In the genomic region with DNA sequence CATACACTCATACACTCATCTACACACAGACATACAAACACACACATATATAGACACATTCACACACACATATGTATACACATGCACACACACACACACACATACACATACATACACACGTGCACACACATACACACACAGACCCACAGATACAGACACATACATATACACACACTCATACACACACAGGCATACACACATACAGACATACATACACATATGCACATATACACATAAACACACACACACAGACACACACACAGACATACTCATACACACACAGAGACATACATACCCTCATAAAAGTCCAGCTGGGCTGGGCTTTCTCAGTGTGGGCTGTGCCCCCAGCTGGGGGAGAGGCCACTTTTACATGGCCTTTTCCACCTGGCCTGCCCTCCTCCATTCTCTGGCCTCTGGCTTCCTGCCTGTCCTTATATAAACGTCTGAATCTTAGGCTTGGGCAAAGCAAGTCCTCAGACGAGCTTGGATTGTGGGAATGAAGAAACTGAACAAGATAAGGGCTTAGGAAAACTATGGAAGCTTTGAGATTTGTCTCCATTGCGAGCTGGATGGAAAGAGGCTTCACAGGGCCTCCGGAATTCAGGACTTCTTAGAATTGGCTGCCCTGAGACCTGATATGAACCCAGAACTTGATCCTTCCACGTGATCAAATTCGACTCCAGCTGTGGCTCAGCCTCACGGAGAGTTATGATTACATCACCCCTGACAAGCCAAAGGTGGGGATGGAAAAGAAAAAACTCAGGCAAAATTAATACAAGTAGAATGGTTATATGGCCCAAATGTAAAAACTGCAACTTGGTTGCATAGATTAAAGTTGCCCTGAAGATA, we compare ENCODE assay signal across 1 cellular context.
TF ChIP-seq lines count a peak whose summit lies in the region.

No MANE protein-coding gene starts in this region.

TF ChIP-seq in SK-N-SH treated with all-trans-retinoic acid at 6 μM for 48 hours, 23 proteins besides CTCF, POLR2A, EP300 and RAD21 (continued from another document):
- TF ChIP-seq, protein P1, sequence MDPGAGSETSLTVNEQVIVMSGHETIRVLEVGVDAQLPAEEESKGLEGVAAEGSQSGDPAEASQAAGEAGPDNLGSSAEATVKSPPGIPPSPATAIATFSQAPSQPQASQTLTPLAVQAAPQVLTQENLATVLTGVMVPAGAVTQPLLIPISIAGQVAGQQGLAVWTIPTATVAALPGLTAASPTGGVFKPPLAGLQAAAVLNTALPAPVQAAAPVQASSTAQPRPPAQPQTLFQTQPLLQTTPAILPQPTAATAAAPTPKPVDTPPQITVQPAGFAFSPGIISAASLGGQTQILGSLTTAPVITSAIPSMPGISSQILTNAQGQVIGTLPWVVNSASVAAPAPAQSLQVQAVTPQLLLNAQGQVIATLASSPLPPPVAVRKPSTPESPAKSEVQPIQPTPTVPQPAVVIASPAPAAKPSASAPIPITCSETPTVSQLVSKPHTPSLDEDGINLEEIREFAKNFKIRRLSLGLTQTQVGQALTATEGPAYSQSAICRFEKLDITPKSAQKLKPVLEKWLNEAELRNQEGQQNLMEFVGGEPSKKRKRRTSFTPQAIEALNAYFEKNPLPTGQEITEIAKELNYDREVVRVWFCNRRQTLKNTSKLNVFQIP (CRISPR knock-in tag; IDR thresholded peaks at IDR 0.05; ENCODE audit: borderline replicate concordance, low read depth) = no peak
- TF ChIP-seq ZC3H10 (CRISPR knock-in tag; IDR thresholded peaks at IDR 0.05) = no peak
- no peak for TF ChIP-seq BACH2 (CRISPR knock-in tag; IDR thresholded peaks at IDR 0.05; ENCODE audit: borderline replicate concordance)
- TF ChIP-seq, protein P2, sequence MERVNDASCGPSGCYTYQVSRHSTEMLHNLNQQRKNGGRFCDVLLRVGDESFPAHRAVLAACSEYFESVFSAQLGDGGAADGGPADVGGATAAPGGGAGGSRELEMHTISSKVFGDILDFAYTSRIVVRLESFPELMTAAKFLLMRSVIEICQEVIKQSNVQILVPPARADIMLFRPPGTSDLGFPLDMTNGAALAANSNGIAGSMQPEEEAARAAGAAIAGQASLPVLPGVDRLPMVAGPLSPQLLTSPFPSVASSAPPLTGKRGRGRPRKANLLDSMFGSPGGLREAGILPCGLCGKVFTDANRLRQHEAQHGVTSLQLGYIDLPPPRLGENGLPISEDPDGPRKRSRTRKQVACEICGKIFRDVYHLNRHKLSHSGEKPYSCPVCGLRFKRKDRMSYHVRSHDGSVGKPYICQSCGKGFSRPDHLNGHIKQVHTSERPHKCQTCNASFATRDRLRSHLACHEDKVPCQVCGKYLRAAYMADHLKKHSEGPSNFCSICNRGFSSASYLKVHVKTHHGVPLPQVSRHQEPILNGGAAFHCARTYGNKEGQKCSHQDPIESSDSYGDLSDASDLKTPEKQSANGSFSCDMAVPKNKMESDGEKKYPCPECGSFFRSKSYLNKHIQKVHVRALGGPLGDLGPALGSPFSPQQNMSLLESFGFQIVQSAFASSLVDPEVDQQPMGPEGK (CRISPR knock-in tag; IDR thresholded peaks at IDR 0.05; ENCODE audit: borderline replicate concordance) = no peak
- TF ChIP-seq, protein P3, sequence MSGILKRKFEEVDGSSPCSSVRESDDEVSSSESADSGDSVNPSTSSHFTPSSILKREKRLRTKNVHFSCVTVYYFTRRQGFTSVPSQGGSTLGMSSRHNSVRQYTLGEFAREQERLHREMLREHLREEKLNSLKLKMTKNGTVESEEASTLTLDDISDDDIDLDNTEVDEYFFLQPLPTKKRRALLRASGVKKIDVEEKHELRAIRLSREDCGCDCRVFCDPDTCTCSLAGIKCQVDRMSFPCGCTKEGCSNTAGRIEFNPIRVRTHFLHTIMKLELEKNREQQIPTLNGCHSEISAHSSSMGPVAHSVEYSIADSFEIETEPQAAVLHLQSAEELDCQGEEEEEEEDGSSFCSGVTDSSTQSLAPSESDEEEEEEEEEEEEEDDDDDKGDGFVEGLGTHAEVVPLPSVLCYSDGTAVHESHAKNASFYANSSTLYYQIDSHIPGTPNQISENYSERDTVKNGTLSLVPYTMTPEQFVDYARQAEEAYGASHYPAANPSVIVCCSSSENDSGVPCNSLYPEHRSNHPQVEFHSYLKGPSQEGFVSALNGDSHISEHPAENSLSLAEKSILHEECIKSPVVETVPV (CRISPR knock-in tag; IDR thresholded peaks at IDR 0.05) = no peak
- TF ChIP-seq TOX (CRISPR knock-in tag; IDR thresholded peaks at IDR 0.05; ENCODE audit: borderline replicate concordance) = no peak
- no peak for TF ChIP-seq RARB (CRISPR knock-in tag; IDR thresholded peaks at IDR 0.05)
- no peak for TF ChIP-seq OSR1 (CRISPR knock-in tag; IDR thresholded peaks at IDR 0.05)
- TF ChIP-seq ARNTL (CRISPR knock-in tag; IDR thresholded peaks at IDR 0.05; ENCODE audit: borderline replicate concordance, low read depth) = no peak
- TF ChIP-seq, protein P4, sequence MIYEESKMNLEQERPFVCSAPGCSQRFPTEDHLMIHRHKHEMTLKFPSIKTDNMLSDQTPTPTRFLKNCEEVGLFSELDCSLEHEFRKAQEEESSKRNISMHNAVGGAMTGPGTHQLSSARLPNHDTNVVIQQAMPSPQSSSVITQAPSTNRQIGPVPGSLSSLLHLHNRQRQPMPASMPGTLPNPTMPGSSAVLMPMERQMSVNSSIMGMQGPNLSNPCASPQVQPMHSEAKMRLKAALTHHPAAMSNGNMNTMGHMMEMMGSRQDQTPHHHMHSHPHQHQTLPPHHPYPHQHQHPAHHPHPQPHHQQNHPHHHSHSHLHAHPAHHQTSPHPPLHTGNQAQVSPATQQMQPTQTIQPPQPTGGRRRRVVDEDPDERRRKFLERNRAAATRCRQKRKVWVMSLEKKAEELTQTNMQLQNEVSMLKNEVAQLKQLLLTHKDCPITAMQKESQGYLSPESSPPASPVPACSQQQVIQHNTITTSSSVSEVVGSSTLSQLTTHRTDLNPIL (CRISPR knock-in tag; IDR thresholded peaks at IDR 0.05; ENCODE audit: low read depth) = no peak
- no peak for TF ChIP-seq TCF4 (CRISPR knock-in tag; IDR thresholded peaks at IDR 0.05; ENCODE audit: borderline replicate concordance)
- no peak for TF ChIP-seq ZNF70 (CRISPR knock-in tag; IDR thresholded peaks at IDR 0.05)
